Comparison of ENCODE assay signal across 24 cellular contexts in the genomic region with DNA sequence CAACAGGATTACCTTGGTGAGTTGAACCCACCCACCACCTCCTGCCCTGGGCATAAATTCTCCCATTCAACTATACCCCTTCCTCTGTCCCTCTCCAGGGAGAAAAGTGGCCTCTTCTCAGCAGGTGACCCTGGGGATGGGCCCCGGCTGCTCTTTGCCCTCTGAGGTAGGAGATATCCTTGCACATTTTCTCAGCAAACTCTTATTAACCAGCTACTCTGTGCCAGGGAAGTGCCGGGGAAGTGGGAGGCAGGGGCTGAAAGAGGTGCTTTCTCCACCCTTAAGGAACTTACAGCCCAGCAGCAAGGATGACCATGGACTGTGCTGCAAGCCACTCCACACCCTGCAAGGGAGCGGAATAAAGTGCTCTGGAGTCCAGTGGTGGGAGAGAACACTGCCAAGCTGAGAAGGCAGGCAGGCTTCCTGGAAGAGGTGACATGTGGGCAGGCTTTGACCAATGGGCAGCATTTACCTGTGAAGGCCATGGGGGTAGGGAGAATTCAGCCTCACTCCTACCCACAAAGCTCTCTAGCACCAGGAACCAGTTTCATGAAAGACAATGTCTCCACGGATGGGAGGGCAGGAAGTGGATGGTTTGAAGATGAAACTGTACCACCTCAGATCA. TPM values are rescaled to one million over a fixed set of nuclear protein-coding genes. Genes with fewer than 3 reads are reported as not detected.
A peak's percentile ranks its signal among the peaks of the same experiment; 100 is the strongest.
DNase-seq lines count a peak whose midpoint lies in the region; ATAC-seq and TF ChIP-seq lines count a peak whose summit lies in the region.
"Had no signal": no experiment of that assay in that cellular context is flagged by ENCODE, and none has a peak within 500 bp of the region (broad histone marks: within the 10 kb centered on the region; RNA-seq: fewer than 3 reads in every experiment).

No MANE protein-coding gene starts in this region.

- no peak overlapping the region for H3K4me3 ChIP-seq in RWPE2 (ENCODE audit: severe bottlenecking)
- peak overlapping the region; percentile 4 to 15 for H3K4me3 ChIP-seq in duodenal mucosa (ENCODE audit: low read depth in 1 of 2, low read length in 2 of 2)
- no peak overlapping the region for H3K4me3 ChIP-seq in neural progenitor cell
- no peak overlapping the region for H3K4me3 ChIP-seq in tibial nerve
- H3K4me3 ChIP-seq: GM23338, pancreas, right atrium auricular region, SJCRH30 had no signal

- no peaks in the 10 kb centered on the region for H3K79me2 ChIP-seq in neural progenitor cell (ENCODE audit: low read depth)

- no peak overlapping the region for H3K4me2 ChIP-seq in neural progenitor cell
- H3K4me2 ChIP-seq: GM23338 had no signal

- TF ChIP-seq POLR2A in tibial nerve (IDR thresholded peaks at IDR 0.05), result no peak

- ATAC-seq in RWPE2 (ENCODE audit: low read depth), result no peak
- ATAC-seq in activated naive CD8-positive, alpha-beta T cell treated with anti-CD3 and anti-CD28 coated beads, Interleukin-2, amount 50 U/mL, for 24 hours, result no peak
- ATAC-seq in GM18907 (IDR thresholded peaks at IDR 0.05; ENCODE audit: unreplicated experiment), result no peak
- no peak for ATAC-seq in GM18858 (IDR thresholded peaks at IDR 0.05; ENCODE audit: unreplicated experiment)
- ATAC-seq: activated CD4-positive, CD25-positive, alpha-beta regulatory T cell treated with anti-CD3 and anti-CD28 coated beads, Interleukin-2, amount 50 U/mL, for 24 hours; activated naive CD4-positive, alpha-beta T cell treated with anti-CD3 and anti-CD28 coated beads, Interleukin-2, amount 50 U/mL, for 72 hours; GM23338; naive thymus-derived CD4-positive, alpha-beta T cell; pancreas; T-cell had no signal

- H3K27me3 Mint-ChIP-seq in neural progenitor cell (ENCODE audit: insufficient read depth, low read depth), result peaks cover 12% of the 10 kb centered on the region
- H3K27me3 Mint-ChIP-seq in activated naive CD8-positive, alpha-beta T cell treated with anti-CD3 and anti-CD28 coated beads, Interleukin-2, amount 50 U/mL, for 24 hours, result peaks cover 8% of the 10 kb centered on the region

- TF ChIP-seq CTCF in RWPE2 (IDR thresholded peaks at IDR 0.05; ENCODE audit: poor library complexity, severe bottlenecking) (no peak), neural progenitor cell (IDR thresholded peaks at IDR 0.05) (no peak), tibial nerve (IDR thresholded peaks at IDR 0.05) (no peak)

- H3K9ac ChIP-seq in duodenal mucosa (ENCODE audit: low read depth in 1 of 2, low read length in 2 of 2) (no peak overlapping the region), neural progenitor cell (no peak overlapping the region)

- no peak for TF ChIP-seq EP300 in tibial nerve (IDR thresholded peaks at IDR 0.05)

- no peak overlapping the region for H3K27ac ChIP-seq in RWPE2 (ENCODE audit: poor library complexity, severe bottlenecking)
- H3K27ac ChIP-seq in duodenal mucosa (ENCODE audit: low read depth, low read length), result no peak overlapping the region
- no peak overlapping the region for H3K27ac ChIP-seq in neural progenitor cell
- H3K27ac ChIP-seq in tibial nerve, result peak overlapping the region in 3 of 4 donors; percentile 32 to 89 (median 89)
- H3K27ac ChIP-seq: SJCRH30 had no signal

- peak overlapping the region; percentile 52 for H3K4me3 Mint-ChIP-seq in neural progenitor cell
- H3K4me3 Mint-ChIP-seq in activated naive CD8-positive, alpha-beta T cell treated with anti-CD3 and anti-CD28 coated beads, Interleukin-2, amount 50 U/mL, for 24 hours, result no peak overlapping the region
- H3K4me3 Mint-ChIP-seq: activated CD4-positive, alpha-beta memory T cell treated with anti-CD3 and anti-CD28 coated beads for 36 hours; CD4-positive, alpha-beta T cell; GM23338; naive thymus-derived CD4-positive, alpha-beta T cell; stimulated activated naive CD8-positive, alpha-beta T cell treated with anti-CD3 and anti-CD28 coated beads, Interleukin-15, amount 100 ng/mL, for 72 hours; T-cell had no signal

- peak; percentile 23 for DNase-seq in RWPE2 (ENCODE audit: low spot score)
- no peak for DNase-seq in neural progenitor cell (ENCODE audit: low spot score)
- no peak for DNase-seq in tibial nerve (ENCODE audit: low spot score in 2 of 2)
- DNase-seq in activated naive CD8-positive, alpha-beta T cell treated with anti-CD3 and anti-CD28 coated beads, Interleukin-2, amount 50 U/mL, for 24 hours, result no peak
- DNase-seq: activated CD4-positive, alpha-beta memory T cell treated with anti-CD3 and anti-CD28 coated beads for 36 hours; CD4-positive, alpha-beta T cell; EL; KBM-7; naive thymus-derived CD4-positive, alpha-beta T cell; NCI-H526; SJCRH30; stimulated activated CD4-positive, alpha-beta T cell treated with anti-CD3 and anti-CD28 coated beads, Interleukin-15, amount 100 ng/mL, for 24 hours; stimulated activated naive CD8-positive, alpha-beta T cell treated with anti-CD3 and anti-CD28 coated beads, Interleukin-15, amount 100 ng/mL, for 72 hours; T-cell had no signal

- H2AFZ ChIP-seq in neural progenitor cell (replicated peaks), result no peak overlapping the region
- H2AFZ ChIP-seq: GM23338 had no signal

- no peaks in the 10 kb centered on the region for H3K9me3 Mint-ChIP-seq in neural progenitor cell
- H3K9me3 Mint-ChIP-seq in activated naive CD8-positive, alpha-beta T cell treated with anti-CD3 and anti-CD28 coated beads, Interleukin-2, amount 50 U/mL, for 24 hours, result no peaks in the 10 kb centered on the region
- H3K9me3 Mint-ChIP-seq: activated CD4-positive, alpha-beta memory T cell treated with anti-CD3 and anti-CD28 coated beads for 36 hours; activated naive CD4-positive, alpha-beta T cell treated with anti-CD3 and anti-CD28 coated beads, Interleukin-2, amount 50 U/mL, for 72 hours; activated T-helper 2 cell treated with anti-CD3 and anti-CD28 coated beads, Interferon-gamma antibody, Interleukin-2, Interleukin-4, amounts not matched to agents 10 μg/mL and 5 μg/mL and 100 μg/mL, durations not matched to agents 14 hours and 24 hours and 36 hours; CD4-positive, alpha-beta T cell; stimulated activated naive CD8-positive, alpha-beta T cell treated with anti-CD3 and anti-CD28 coated beads, Interleukin-15, amount 100 ng/mL, for 72 hours; T-cell had no signal

- H3K9me3 ChIP-seq in RWPE2 (ENCODE audit: severe bottlenecking) (no peaks in the 10 kb centered on the region), duodenal mucosa (ENCODE audit: control insufficient read depth in 1 of 2, low read length in 2 of 2) (no peaks in the 10 kb centered on the region), neural progenitor cell (ENCODE audit: low read depth) (no peaks in the 10 kb centered on the region), tibial nerve (no peaks in the 10 kb centered on the region)
- H3K9me3 ChIP-seq: pancreas, right atrium auricular region, SJCRH30 had no signal

- no peaks in the 10 kb centered on the region for H3K36me3 ChIP-seq in RWPE2 (ENCODE audit: low read depth)
- H3K36me3 ChIP-seq in duodenal mucosa (ENCODE audit: control insufficient read depth in 1 of 2, insufficient read depth in 2 of 2, low read length in 2 of 2), result no peaks in the 10 kb centered on the region
- H3K36me3 ChIP-seq in neural progenitor cell, result no peaks in the 10 kb centered on the region
- no peaks in the 10 kb centered on the region for H3K36me3 ChIP-seq in tibial nerve
- H3K36me3 ChIP-seq: pancreas, right atrium auricular region, SJCRH30 had no signal

- H4K20me1 ChIP-seq in neural progenitor cell (ENCODE audit: low read depth), result no peaks in the 10 kb centered on the region

- H3K4me1 Mint-ChIP-seq in neural progenitor cell, result peaks cover 80% of the 10 kb centered on the region
- H3K4me1 Mint-ChIP-seq in activated naive CD8-positive, alpha-beta T cell treated with anti-CD3 and anti-CD28 coated beads, Interleukin-2, amount 50 U/mL, for 24 hours, result peaks cover 10% of the 10 kb centered on the region
- H3K4me1 Mint-ChIP-seq: naive thymus-derived CD4-positive, alpha-beta T cell; T-cell had no signal

- H3K4me1 ChIP-seq in RWPE2 (ENCODE audit: insufficient read depth, poor library complexity, severe bottlenecking) (no peaks in the 10 kb centered on the region), duodenal mucosa (ENCODE audit: control insufficient read depth in 1 of 2, insufficient read depth in 2 of 2, low read length in 2 of 2) (peaks cover 71 to 79% of the 10 kb centered on the region in 2 donors), neural progenitor cell (peaks cover 32% of the 10 kb centered on the region), tibial nerve (peaks cover 0 to 81% (median 41%) of the 10 kb centered on the region in 4 donors)

- 76 to 83% methylated on average over 4 of the region's 4 CpGs for WGBS in tibial nerve, 2 donors

- H3K27me3 ChIP-seq in RWPE2 (ENCODE audit: insufficient read depth, poor library complexity, severe bottlenecking) (no peaks in the 10 kb centered on the region), duodenal mucosa (ENCODE audit: control insufficient read depth in 1 of 2, insufficient read depth in 2 of 2, low read length in 2 of 2) (no peaks in the 10 kb centered on the region), neural progenitor cell (peaks cover 20% of the 10 kb centered on the region), tibial nerve (no peaks in the 10 kb centered on the region)
- H3K27me3 ChIP-seq: pancreas, right atrium auricular region, SJCRH30 had no signal

- no peaks in the 10 kb centered on the region for H3F3A ChIP-seq in neural progenitor cell (ENCODE audit: low read depth)

- no peak overlapping the region for H3K27ac Mint-ChIP-seq in neural progenitor cell
- no peak overlapping the region for H3K27ac Mint-ChIP-seq in activated naive CD8-positive, alpha-beta T cell treated with anti-CD3 and anti-CD28 coated beads, Interleukin-2, amount 50 U/mL, for 24 hours
- H3K27ac Mint-ChIP-seq: activated CD4-positive, alpha-beta memory T cell treated with anti-CD3 and anti-CD28 coated beads for 36 hours; activated naive CD4-positive, alpha-beta T cell treated with anti-CD3 and anti-CD28 coated beads, Interleukin-2, amount 50 U/mL, for 72 hours; activated T-helper 2 cell treated with anti-CD3 and anti-CD28 coated beads, Interferon-gamma antibody, Interleukin-2, Interleukin-4, amounts not matched to agents 10 μg/mL and 5 μg/mL and 100 μg/mL, durations not matched to agents 14 hours and 24 hours and 36 hours; CD4-positive, alpha-beta T cell; GM23338; naive thymus-derived CD4-positive, alpha-beta T cell; stimulated activated naive CD8-positive, alpha-beta T cell treated with anti-CD3 and anti-CD28 coated beads, Interleukin-15, amount 100 ng/mL, for 72 hours; T-cell had no signal

- H3K36me3 Mint-ChIP-seq in neural progenitor cell, result peaks cover 3% of the 10 kb centered on the region
- no peaks in the 10 kb centered on the region for H3K36me3 Mint-ChIP-seq in activated naive CD8-positive, alpha-beta T cell treated with anti-CD3 and anti-CD28 coated beads, Interleukin-2, amount 50 U/mL, for 24 hours (ENCODE audit: low read depth)
- H3K36me3 Mint-ChIP-seq: activated CD4-positive, alpha-beta memory T cell treated with anti-CD3 and anti-CD28 coated beads for 36 hours; activated naive CD4-positive, alpha-beta T cell treated with anti-CD3 and anti-CD28 coated beads, Interleukin-2, amount 50 U/mL, for 72 hours; naive thymus-derived CD4-positive, alpha-beta T cell; T-cell had no signal

RNA-seq across cellular contexts. Expression of gene OAF, which starts 21.9 kb away (rescaled TPM):
- 0.46 and 0.47 TPM in 2 replicates for total RNA-seq in neural progenitor cell (ENCODE audit: low replicate concordance)
- 100 to 1,000 TPM in 3 of 4 donors, 10 to 100 TPM in 1; 74.7 to 192 (median 124) TPM for total RNA-seq in tibial nerve

RNA-seq across cellular contexts. Expression of gene POU2F3, which starts 51.0 kb away (rescaled TPM):
- total RNA-seq in neural progenitor cell (ENCODE audit: low replicate concordance) (1.4 TPM in 1 of 2 replicates, not detected in the other), tibial nerve (under 1 TPM in 1 of 4 donors, not detected in 3; 0.22 TPM)
- total RNA-seq: activated CD4-positive, alpha-beta memory T cell treated with anti-CD3 and anti-CD28 coated beads for 36 hours; activated naive CD4-positive, alpha-beta T cell treated with anti-CD3 and anti-CD28 coated beads, Interleukin-2, amount 50 U/mL, for 72 hours; activated T-helper 2 cell treated with anti-CD3 and anti-CD28 coated beads, Interferon-gamma antibody, Interleukin-2, Interleukin-4, amounts not matched to agents 10 μg/mL and 5 μg/mL and 100 μg/mL, durations not matched to agents 14 hours and 24 hours and 36 hours; aorta; CD4-positive, alpha-beta T cell; right atrium auricular region; SJCRH30; T-cell had no signal

RNA-seq across cellular contexts. Expression of gene TRIM29, which starts 51.0 kb away (rescaled TPM):
- 0.11 TPM in 1 of 2 replicates, not detected in the other for total RNA-seq in neural progenitor cell (ENCODE audit: low replicate concordance)
- total RNA-seq in tibial nerve, result 10 to 100 TPM in 3 of 4 donors, 1 to 10 TPM in 1; 2.4 to 64.9 (median 40.7) TPM
- total RNA-seq: activated CD4-positive, alpha-beta memory T cell treated with anti-CD3 and anti-CD28 coated beads for 36 hours; activated naive CD4-positive, alpha-beta T cell treated with anti-CD3 and anti-CD28 coated beads, Interleukin-2, amount 50 U/mL, for 72 hours; activated T-helper 2 cell treated with anti-CD3 and anti-CD28 coated beads, Interferon-gamma antibody, Interleukin-2, Interleukin-4, amounts not matched to agents 10 μg/mL and 5 μg/mL and 100 μg/mL, durations not matched to agents 14 hours and 24 hours and 36 hours; CD4-positive, alpha-beta T cell; naive thymus-derived CD4-positive, alpha-beta T cell; SJCRH30; T-cell had no signal

Comparison
In these comparisons a context has a peak if more than half of its experiments do, and no peak if none do; other contexts are left out.
1. H3K27ac ChIP-seq: peak in tibial nerve (3 of 4); none in RWPE2 (single experiment), duodenal mucosa (single experiment) and neural progenitor cell (single experiment).
2. H3K4me3 ChIP-seq: peak in duodenal mucosa (2 of 2); none in RWPE2 (single experiment), neural progenitor cell (single experiment) and tibial nerve (0 of 4).
3. RNA of gene OAF, which starts 21.9 kb away (total RNA-seq): 74.7 to 192 TPM in tibial nerve; 0.46 to 0.47 TPM in neural progenitor cell; every median in the first group is over 10 times any median in the second.